In the genomic region with DNA sequence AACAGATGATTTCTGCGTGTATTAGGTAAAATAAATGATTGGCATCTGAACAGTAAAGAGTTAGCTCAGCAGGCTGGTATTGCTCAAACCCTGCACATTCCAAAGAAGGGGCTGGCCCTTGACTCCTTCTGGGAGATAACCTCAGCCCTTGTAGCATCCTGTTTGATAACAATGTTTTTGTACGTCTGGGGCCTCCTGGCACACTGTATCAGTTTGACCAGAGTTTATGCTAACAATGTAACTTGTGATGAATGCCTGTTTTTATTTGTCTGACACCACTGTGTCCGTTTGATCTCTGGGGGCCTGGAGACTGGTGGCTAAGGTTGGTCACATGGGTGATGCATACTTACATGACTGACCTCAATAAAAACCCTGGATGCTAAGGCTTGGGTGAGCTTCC, we compare ENCODE assay signal across 27 cellular contexts. TPM values are rescaled to one million over a fixed set of nuclear protein-coding genes. Genes with fewer than 3 reads are reported as not detected.
DNase-seq lines count a peak whose midpoint lies in the region; ATAC-seq, FAIRE-seq and TF ChIP-seq lines count a peak whose summit lies in the region.
"Had no signal": no experiment of that assay in that cellular context is flagged by ENCODE, and none has a peak within 500 bp of the region (broad histone marks: within the 10 kb centered on the region; RNA-seq: fewer than 3 reads in every experiment).

No MANE protein-coding gene starts in this region.

- WGBS in esophagus squamous epithelium, 2 donors, result 57 to 59% methylated on average over 3 of the region's 3 CpGs

- no peak for TF ChIP-seq POLR2A in esophagus squamous epithelium (IDR thresholded peaks at IDR 0.05)

- DNase-seq in HTR-8/SVneo (ENCODE audit: insufficient read length, low spot score) (no peak), SW480 (ENCODE audit: low spot score) (peak; percentile 66), dermis microvascular lymphatic vessel endothelial cell (ENCODE audit: low read depth in 2 of 2) (peak; percentile 81 to 98), pulmonary artery endothelial cell (ENCODE audit: low read depth, low spot score) (peak; percentile 98), SHP77 (lab: John Stamatoyannopoulos, UW) (no peak), esophagus squamous epithelium (lab: John Stamatoyannopoulos, UW) (no peak)
- DNase-seq: activated CD4-positive, alpha-beta T cell treated with anti-CD3 and anti-CD28 coated beads for 36 hours; activated CD8-positive, alpha-beta memory T cell treated with anti-CD3 and anti-CD28 coated beads, Interleukin-2, amount 50 U/mL, for 48 hours; activated CD8-positive, alpha-beta T cell treated with anti-CD3 and anti-CD28 coated beads for 36 hours; activated naive CD4-positive, alpha-beta T cell treated with anti-CD3 and anti-CD28 coated beads for 36 hours; amniotic stem cell; DND-41; GF-D8; left ventricle myocardium inferior; midbrain; naive B cell; NCI-H1048; NCI-H1694; NCI-H510A treated with DMSO at 0.1 percent for 48 hours; RPMI8226; stimulated activated CD4-positive, alpha-beta T cell treated with anti-CD3 and anti-CD28 coated beads, Interleukin-4, amount 100 ng/mL, for 24 hours; T-helper 2 cell; transverse colon had no signal

- H3K27me3 ChIP-seq in esophagus squamous epithelium, result no peaks in the 10 kb centered on the region
- H3K27me3 ChIP-seq: breast epithelium had no signal

- H3K4me3 ChIP-seq in esophagus squamous epithelium, result no peak overlapping the region
- H3K4me3 ChIP-seq: breast epithelium, left ventricle myocardium inferior, transverse colon had no signal

- FAIRE-seq in HTR-8/SVneo (lab: Jason Lieb, UNC), result peak; percentile 28

- no peaks in the 10 kb centered on the region for H3K36me3 ChIP-seq in esophagus squamous epithelium
- H3K36me3 ChIP-seq: breast epithelium, left ventricle myocardium inferior, transverse colon had no signal

- H3K9me3 ChIP-seq in esophagus squamous epithelium, result no peaks in the 10 kb centered on the region
- H3K9me3 ChIP-seq: breast epithelium, left ventricle myocardium inferior, transverse colon had no signal

- ATAC-seq in HG02759 (IDR thresholded peaks at IDR 0.05; ENCODE audit: unreplicated experiment), result no peak
- ATAC-seq: activated CD4-positive, alpha-beta T cell treated with anti-CD3 and anti-CD28 coated beads for 36 hours; activated CD8-positive, alpha-beta T cell treated with anti-CD3 and anti-CD28 coated beads for 36 hours had no signal

- no peak overlapping the region for H3K27ac ChIP-seq in esophagus squamous epithelium
- H3K27ac ChIP-seq: breast epithelium, C4-2B, left ventricle myocardium inferior, transverse colon, VCaP had no signal

- no peak for TF ChIP-seq CTCF in esophagus squamous epithelium (IDR thresholded peaks at IDR 0.05)

- H3K4me1 ChIP-seq in esophagus squamous epithelium, result peaks cover 6 to 22% (median 6%) of the 10 kb centered on the region in 3 donors
- H3K4me1 ChIP-seq: breast epithelium, transverse colon had no signal

- intact Hi-C loops in esophagus squamous epithelium (cut with DNase I), result no loop called here

RNA-seq across cellular contexts. Expression of a gene that starts 43.8 kb away (rescaled TPM):
- 94.7 and 368 TPM in 2 replicates for total RNA-seq in dermis microvascular lymphatic vessel endothelial cell
- total RNA-seq in pulmonary artery endothelial cell, result 38.3 and 87.1 TPM in 2 replicates
- total RNA-seq in esophagus squamous epithelium, result 10 to 100 TPM; 19.9 to 62.1 (median 27.8) TPM

RNA-seq across cellular contexts. Expression of a gene that starts 59.1 kb away (rescaled TPM):
- 7.2 and 16.7 TPM in 2 replicates for total RNA-seq in dermis microvascular lymphatic vessel endothelial cell
- 9.8 and 11.0 TPM in 2 replicates for total RNA-seq in pulmonary artery endothelial cell
- 10 to 100 TPM; 12.9 to 46.0 (median 18.0) TPM for total RNA-seq in esophagus squamous epithelium

Comparison
In these comparisons a context has a peak if more than half of its experiments do, and no peak if none do; other contexts are left out.
1. DNase-seq: peak in SW480 (single experiment), dermis microvascular lymphatic vessel endothelial cell (2 of 2) and pulmonary artery endothelial cell (single experiment); none in HTR-8/SVneo (single experiment), SHP77 (0 of 2) and esophagus squamous epithelium (single experiment).